Comparison of ENCODE assay signal across 16 cellular contexts in genomic region chr12:112032292-112032691, GRCh38. TPM values are rescaled to one million over a fixed set of nuclear protein-coding genes. Genes with fewer than 3 reads are reported as not detected.
DNase-seq lines count a peak whose midpoint lies in the region; ATAC-seq, FAIRE-seq and TF ChIP-seq lines count a peak whose summit lies in the region.
"Had no signal": no experiment of that assay in that cellular context is flagged by ENCODE, and none has a peak within 500 bp of the region (broad histone marks: within the 10 kb centered on the region; RNA-seq: fewer than 3 reads in every experiment).

No MANE protein-coding gene starts in this region.

- H3K4me3 ChIP-seq in HEK293 (ENCODE audit: low read depth, low read length) (no peak overlapping the region), K562 (no peak overlapping the region), upper lobe of left lung (no peak overlapping the region), sigmoid colon (no peak overlapping the region)
- H3K4me3 ChIP-seq: HAP-1 had no signal

- no peaks in the 10 kb centered on the region for H3K27me3 Mint-ChIP-seq in stimulated activated memory B cell treated with anti-CD40 and anti-IgM and Interleukin-4, amounts not matched to agents 10 μg/mL and 1 μg/mL and 100 μg/mL, for 72 hours

- no peaks in the 10 kb centered on the region for H3K9me3 ChIP-seq in HEK293 (ENCODE audit: control insufficient read depth, insufficient read depth, low read depth, low read length)
- no peaks in the 10 kb centered on the region for H3K9me3 ChIP-seq in K562 (replicated peaks; ENCODE audit: control insufficient read depth, insufficient read depth, low read depth, low read length)
- no peaks in the 10 kb centered on the region for H3K9me3 ChIP-seq in upper lobe of left lung
- H3K9me3 ChIP-seq in sigmoid colon: no peaks in the 10 kb centered on the region
- H3K9me3 ChIP-seq: HAP-1 had no signal

- FAIRE-seq in K562 (lab: Jason Lieb, UNC): no peak

- no peak for DNase-seq in activated naive CD4-positive, alpha-beta T cell treated with anti-CD3 and anti-CD28 coated beads, Interleukin-2, amount 50 U/mL, for 72 hours (ENCODE audit: low spot score in 2 of 2)
- no peak for DNase-seq in activated naive CD4-positive, alpha-beta T cell treated with anti-CD3 and anti-CD28 coated beads, Interleukin-2, amount 50 U/mL, for 16 hours
- no peak for DNase-seq in K562 (ENCODE audit: extremely low read depth in 1 of 4, low spot score in 3 of 4)
- no peak for DNase-seq in upper lobe of left lung
- no peak for DNase-seq in sigmoid colon
- DNase-seq: Calu3, DMS53, MV-4-11, NCI-H1417 treated with DMSO at 0.1 percent for 48 hours, NCI-H1930, NCI-H446, OCI-M1, SHP77 treated with DMSO at 0.1 percent for 48 hours had no signal

- H3K9ac ChIP-seq in K562 (ENCODE audit: insufficient read depth in 1 of 2, low read depth in 2 of 2, low read length in 2 of 2): no peak overlapping the region

- H3K27ac Mint-ChIP-seq in activated naive CD4-positive, alpha-beta T cell treated with anti-CD3 and anti-CD28 coated beads, Interleukin-2, amount 50 U/mL, for 72 hours: peak overlapping the region; percentile 10 to 78
- H3K27ac Mint-ChIP-seq in stimulated activated memory B cell treated with anti-CD40 and anti-IgM and Interleukin-4, amounts not matched to agents 10 μg/mL and 1 μg/mL and 100 μg/mL, for 72 hours: peak overlapping the region; percentile 71

- peaks cover 7 to 41% of the 10 kb centered on the region in 2 donors for H3K36me3 Mint-ChIP-seq in activated naive CD4-positive, alpha-beta T cell treated with anti-CD3 and anti-CD28 coated beads, Interleukin-2, amount 50 U/mL, for 72 hours
- peaks cover 68% of the 10 kb centered on the region for H3K36me3 Mint-ChIP-seq in stimulated activated memory B cell treated with anti-CD40 and anti-IgM and Interleukin-4, amounts not matched to agents 10 μg/mL and 1 μg/mL and 100 μg/mL, for 72 hours

- H3K27me3 ChIP-seq in K562 (ENCODE audit: control insufficient read depth in 2 of 2, insufficient read depth in 2 of 2, low read length in 2 of 2) (no peaks in the 10 kb centered on the region), upper lobe of left lung (no peaks in the 10 kb centered on the region), sigmoid colon (no peaks in the 10 kb centered on the region)

- peaks cover 24% of the 10 kb centered on the region for H3K4me1 Mint-ChIP-seq in stimulated activated memory B cell treated with anti-CD40 and anti-IgM and Interleukin-4, amounts not matched to agents 10 μg/mL and 1 μg/mL and 100 μg/mL, for 72 hours

- no peak overlapping the region for H3K4me2 ChIP-seq in K562 (ENCODE audit: insufficient read depth, low read length)

- H2AFZ ChIP-seq in K562 (ENCODE audit: low read depth, low read length): no peak overlapping the region

- no TSS peak for BruUV-seq in K562 (replicated peaks; lab: Mats Ljungman, UMichigan)

- intact Hi-C loops in K562 (cut with micrococcal nuclease): loop anchor here (5.0 kb wide), 1 partner anchor 205 kb away; no protein-coding TSS in a partner anchor
- intact Hi-C loops in sigmoid colon (cut with DNase I): no loop called here

- TF ChIP-seq EP300 in K562 (IDR thresholded peaks at IDR 0.05; ENCODE audit: low read length): no peak
- TF ChIP-seq EP300 in upper lobe of left lung (IDR thresholded peaks at IDR 0.05): no peak
- TF ChIP-seq EP300 in sigmoid colon (IDR thresholded peaks at IDR 0.05): no peak

- TF ChIP-seq CTCF in HEK293 (tag by site-specific recombination; IDR thresholded peaks at IDR 0.05): no peak
- TF ChIP-seq CTCF in K562 (IDR thresholded peaks at IDR 0.05 in 2 of 3, conservative IDR thresholded peaks at IDR 0.05 in 1 of 3; ENCODE audit: insufficient read depth in 2 of 3, low read depth in 1 of 3, low read length in 3 of 3): no peak
- TF ChIP-seq CTCF in upper lobe of left lung (IDR thresholded peaks at IDR 0.05): no peak
- no peak for TF ChIP-seq CTCF in sigmoid colon (IDR thresholded peaks at IDR 0.05)

- H3K4me1 ChIP-seq in HEK293 (ENCODE audit: control insufficient read depth, insufficient read depth, low read length): no peaks in the 10 kb centered on the region
- no peaks in the 10 kb centered on the region for H3K4me1 ChIP-seq in K562 (replicated peaks in 1 of 2; ENCODE audit: control insufficient read depth in 2 of 2, insufficient read depth in 2 of 2, low read length in 2 of 2)
- peaks cover 0 to 4% (median 0%) of the 10 kb centered on the region in 4 donors for H3K4me1 ChIP-seq in upper lobe of left lung
- no peaks in the 10 kb centered on the region for H3K4me1 ChIP-seq in sigmoid colon

- H3K9me1 ChIP-seq in K562 (ENCODE audit: control insufficient read depth, insufficient read depth, low read length): no peaks in the 10 kb centered on the region

- CTCF ChIA-PET in HEK293 (lab: Yijun Ruan, JAX): interaction anchor here (0.7 kb wide), 1 partner anchor 231 kb away, joined by 3 read pairs; no protein-coding TSS in a partner anchor
- CTCF ChIA-PET in K562 (lab: Yijun Ruan, JAX; ENCODE audit: low intra/inter-chr PET ratio): no interaction called here

- H4K20me1 ChIP-seq in K562 (replicated peaks; ENCODE audit: control insufficient read depth, insufficient read depth, low read length): no peaks in the 10 kb centered on the region

- H3K9me3 Mint-ChIP-seq in activated naive CD4-positive, alpha-beta T cell treated with anti-CD3 and anti-CD28 coated beads, Interleukin-2, amount 50 U/mL, for 72 hours: no peaks in the 10 kb centered on the region
- no peaks in the 10 kb centered on the region for H3K9me3 Mint-ChIP-seq in stimulated activated memory B cell treated with anti-CD40 and anti-IgM and Interleukin-4, amounts not matched to agents 10 μg/mL and 1 μg/mL and 100 μg/mL, for 72 hours

- POLR2A ChIA-PET in HEK293 (lab: Yijun Ruan, JAX): interaction anchor here (0.6 to 0.7 kb wide), 2 partner anchors 19 to 60 kb away, joined by 3 read pairs; partner anchors contain the start of gene TMEM116
- POLR2A ChIA-PET in K562 (lab: Yijun Ruan, JAX): interaction anchor here (1.6 to 3.4 kb wide), 2 partner anchors 11 to 19 kb away, joined by 4 to 28 read pairs; partner anchors contain the start of genes ERP29 and TMEM116

- in situ Hi-C loops in K562 (cut with MboI): no loop called here

- no peak overlapping the region for H3K4me3 Mint-ChIP-seq in stimulated activated memory B cell treated with anti-CD40 and anti-IgM and Interleukin-4, amounts not matched to agents 10 μg/mL and 1 μg/mL and 100 μg/mL, for 72 hours

- no peak for TF ChIP-seq RAD21 in K562 (CRISPR knock-in tag; conservative IDR thresholded peaks at IDR 0.05 in 1 of 2, IDR thresholded peaks at IDR 0.05 in 1 of 2)

- ATAC-seq in activated naive CD4-positive, alpha-beta T cell treated with anti-CD3 and anti-CD28 coated beads, Interleukin-2, amount 50 U/mL, for 72 hours: no peak
- ATAC-seq in K562 (no peak), upper lobe of left lung (ENCODE audit: low FRiP score in 2 of 2) (no peak)
- ATAC-seq in stimulated activated memory B cell treated with anti-CD40 and anti-IgM and Interleukin-4, amounts not matched to agents 10 μg/mL and 1 μg/mL and 100 μg/mL, for 72 hours: no peak

- peak overlapping the region; percentile 20; the same call in 1 of the 2 replicates for H3K27ac ChIP-seq in HEK293 (ENCODE audit: extremely low read depth, low read depth, low read length)
- H3K27ac ChIP-seq in K562 (ENCODE audit: extremely low read depth, low read depth, low read length): no peak overlapping the region
- H3K27ac ChIP-seq in upper lobe of left lung: no peak overlapping the region
- no peak overlapping the region for H3K27ac ChIP-seq in sigmoid colon

- H3K79me2 ChIP-seq in K562 (ENCODE audit: control insufficient read depth, insufficient read depth, low read length): no peaks in the 10 kb centered on the region

- H3K36me3 ChIP-seq in HEK293 (ENCODE audit: control insufficient read depth in 2 of 2, insufficient read depth in 1 of 2, low read length in 2 of 2) (peaks cover 75 to 90% of the 10 kb centered on the region in 2 experiments), K562 (ENCODE audit: control insufficient read depth, insufficient read depth, low read length) (peaks cover 93% of the 10 kb centered on the region), upper lobe of left lung (peaks cover 6 to 80% (median 31%) of the 10 kb centered on the region in 4 donors), sigmoid colon (peaks cover 20 to 98% (median 26%) of the 10 kb centered on the region in 4 donors)

- TF ChIP-seq POLR2A in K562 (conservative IDR thresholded peaks at IDR 0.05): no peak
- no peak for TF ChIP-seq POLR2A in upper lobe of left lung (IDR thresholded peaks at IDR 0.05)
- no peak for TF ChIP-seq POLR2A in sigmoid colon (IDR thresholded peaks at IDR 0.05)

- 85% methylated on average over 5 of the region's 5 CpGs for WGBS in K562 (ENCODE audit: insufficient coverage, low coverage, missing lambda C conversion rate)
- 92 to 97% methylated on average over 5 of the region's 5 CpGs for WGBS in upper lobe of left lung, 2 donors
- WGBS in sigmoid colon, 2 donors: 91 to 94% methylated on average over 5 of the region's 5 CpGs

RNA-seq across cellular contexts. Expression of gene ERP29, which starts 19.1 kb away (rescaled TPM):
- 10 to 100 TPM; 78.9 to 95.1 TPM for total RNA-seq in activated naive CD4-positive, alpha-beta T cell treated with anti-CD3 and anti-CD28 coated beads, Interleukin-2, amount 50 U/mL, for 72 hours
- total RNA-seq in K562 (2011; cell fraction: chromatin; rRNA removed; ENCODE audit: low replicate concordance): 69.6 and 72.2 TPM in 2 replicates
- total RNA-seq in K562 (2011; cell fraction: nucleolus; rRNA removed): 118 and 126 TPM in 2 replicates
- total RNA-seq in K562 (2011; cell fraction: nucleoplasm; rRNA removed): 117 and 135 TPM in 2 replicates
- total RNA-seq in K562 (2014; rRNA removed) (58.6 and 60.7 TPM in 2 replicates), K562 (2014; rRNA removed; fragmentation: Illumina TruSeq; extraction: Trizol) (112 and 113 TPM in 2 replicates), K562 (2015; rRNA removed; fragmentation: Illumina TruSeq; extraction: Trizol) (133 TPM in 2 replicates), K562 (2021) (82.3 and 97.5 TPM in 2 replicates), upper lobe of left lung (100 to 1,000 TPM in 2 of 6 donors, 10 to 100 TPM in 4; 32.5 to 149 (median 72.2) TPM), sigmoid colon (10 to 100 TPM; 43.0 to 74.4 (median 54.3) TPM)
- polyA plus RNA-seq in K562 (2011; rRNA removed) (111 and 129 TPM in 2 replicates), K562 (2014; fragmentation: Illumina TruSeq; extraction: Trizol) (106 and 110 TPM in 2 replicates), K562 (2014; fragmentation: Nextera tagmentation; extraction: Ambion mirVana) (100 to 1,000 TPM in 1 of 2 experiments, 10 to 100 TPM in 1; 42.4 to 146 TPM), K562 (2014; rRNA removed) (136 and 137 TPM in 2 replicates), sigmoid colon (100 to 1,000 TPM in 1 of 3 donors, 10 to 100 TPM in 2; 68.0 to 217 (median 95.5) TPM)
- polyA plus RNA-seq in K562 (2011; cell fraction: cytosol; rRNA removed): 56.1 and 102 TPM in 2 replicates
- 32.9 and 55.8 TPM in 2 replicates for polyA plus RNA-seq in K562 (2011; cell fraction: nucleus; rRNA removed)
- 139 and 228 TPM in 2 replicates for polyA plus RNA-seq in K562 (2012)
- polyA minus RNA-seq in K562 (2011; rRNA and poly(A)+ RNA removed): 46.1 and 59.2 TPM in 2 replicates
- 25.2 and 32.2 TPM in 2 replicates for polyA minus RNA-seq in K562 (2011; cell fraction: cytosol; rRNA and poly(A)+ RNA removed)
- polyA minus RNA-seq in K562 (2011; cell fraction: nucleus; rRNA and poly(A)+ RNA removed): 10.2 and 19.7 TPM in 2 replicates

RNA-seq across cellular contexts. Expression of gene TMEM116, which starts 19.3 kb away (rescaled TPM):
- 10 to 100 TPM; 16.9 to 18.5 TPM for total RNA-seq in activated naive CD4-positive, alpha-beta T cell treated with anti-CD3 and anti-CD28 coated beads, Interleukin-2, amount 50 U/mL, for 72 hours
- total RNA-seq in K562 (2011; cell fraction: chromatin; rRNA removed; ENCODE audit: low replicate concordance): 107 and 160 TPM in 2 replicates
- 75.5 and 75.9 TPM in 2 replicates for total RNA-seq in K562 (2011; cell fraction: nucleolus; rRNA removed)
- total RNA-seq in K562 (2011; cell fraction: nucleoplasm; rRNA removed): 121 and 154 TPM in 2 replicates
- total RNA-seq in K562 (2014; rRNA removed) (5.2 and 10.0 TPM in 2 replicates), K562 (2014; rRNA removed; fragmentation: Illumina TruSeq; extraction: Trizol) (14.2 and 15.6 TPM in 2 replicates), K562 (2015; rRNA removed; fragmentation: Illumina TruSeq; extraction: Trizol) (9.0 and 10.7 TPM in 2 replicates), K562 (2021) (10.8 and 11.1 TPM in 2 replicates), upper lobe of left lung (10 to 100 TPM; 14.8 to 41.9 (median 21.2) TPM), sigmoid colon (10 to 100 TPM in 2 of 4 donors, 1 to 10 TPM in 2; 7.5 to 16.6 (median 9.5) TPM)
- polyA plus RNA-seq in K562 (2011; rRNA removed) (78.6 and 98.3 TPM in 2 replicates), K562 (2014; fragmentation: Illumina TruSeq; extraction: Trizol) (13.9 and 14.4 TPM in 2 replicates), K562 (2014; fragmentation: Nextera tagmentation; extraction: Ambion mirVana) (10 to 100 TPM; 19.2 to 22.9 TPM), K562 (2014; rRNA removed) (12.7 and 16.3 TPM in 2 replicates), sigmoid colon (1 to 10 TPM; 3.0 to 6.8 (median 3.6) TPM)
- polyA plus RNA-seq in K562 (2011; cell fraction: cytosol; rRNA removed): 41.1 and 95.9 TPM in 2 replicates
- 61.9 and 123 TPM in 2 replicates for polyA plus RNA-seq in K562 (2011; cell fraction: nucleus; rRNA removed)
- 12.9 and 20.1 TPM in 2 replicates for polyA plus RNA-seq in K562 (2012)
- 44.7 and 67.7 TPM in 2 replicates for polyA minus RNA-seq in K562 (2011; rRNA and poly(A)+ RNA removed)
- polyA minus RNA-seq in K562 (2011; cell fraction: cytosol; rRNA and poly(A)+ RNA removed): 15.4 and 22.0 TPM in 2 replicates
- polyA minus RNA-seq in K562 (2011; cell fraction: nucleus; rRNA and poly(A)+ RNA removed): 23.4 and 62.4 TPM in 2 replicates
